Comparison of ENCODE assay signal across 8 cellular contexts in genomic region chr5:172714491-172715420, GRCh38. TPM values are rescaled to one million over a fixed set of nuclear protein-coding genes. Genes with fewer than 3 reads are reported as not detected.
DNase-seq lines count a peak whose midpoint lies in the region; ATAC-seq and TF ChIP-seq lines count a peak whose summit lies in the region.

No MANE protein-coding gene starts in this region.

- in situ Hi-C loops in Caki2 (cut with HindIII; ENCODE audit: low pct_unique_long_range_greater_than_20kb, low sequenced_read_pairs), result no loop called here

- no peak overlapping the region for H3K4me3 ChIP-seq in KMS-11 (IDR thresholded peaks at IDR 0.05; ENCODE audit: insufficient read depth, low read depth, low read length)
- H3K4me3 ChIP-seq in left ventricle myocardium inferior, result no peak overlapping the region

- no peak overlapping the region for H3K9ac ChIP-seq in KMS-11

- no peaks in the 10 kb centered on the region for H3K36me3 ChIP-seq in KMS-11 (ENCODE audit: insufficient read depth)
- no peaks in the 10 kb centered on the region for H3K36me3 ChIP-seq in left ventricle myocardium inferior

- no peaks in the 10 kb centered on the region for H3K9me3 ChIP-seq in left ventricle myocardium inferior (replicated peaks)

- H3K4me1 ChIP-seq in KMS-11 (ENCODE audit: low read depth, poor library complexity, severe bottlenecking) (peaks cover 3% of the 10 kb centered on the region), left ventricle myocardium inferior (peaks cover 52% of the 10 kb centered on the region)

- H3K27me3 ChIP-seq in KMS-11 (ENCODE audit: insufficient read depth, low read depth), result no peaks in the 10 kb centered on the region
- no peaks in the 10 kb centered on the region for H3K27me3 ChIP-seq in left ventricle myocardium inferior (ENCODE audit: low read depth)

- H4K20me1 ChIP-seq in KMS-11 (ENCODE audit: insufficient read depth), result no peaks in the 10 kb centered on the region

- peak overlapping the region; percentile 10; the same call in 1 of the 2 replicates for H2AFZ ChIP-seq in KMS-11 (ENCODE audit: low read depth)

- H3K4me2 ChIP-seq in KMS-11, result no peak overlapping the region

- intact Hi-C loops in left ventricle myocardium inferior (cut with micrococcal nuclease), result loop anchor here (5.0 kb wide), 1 partner anchor 218 kb away; no protein-coding TSS in a partner anchor

- H3K27ac ChIP-seq in KMS-11 (no peak overlapping the region), left ventricle myocardium inferior (replicated peaks) (peak overlapping the region; percentile 82)

- peak; percentile 63 for ATAC-seq in GM21367 (IDR thresholded peaks at IDR 0.05; ENCODE audit: unreplicated experiment)

- peak; percentile 73 for DNase-seq in Caki2 (ENCODE audit: low read depth)
- peak; percentile 69 for DNase-seq in SW480 (ENCODE audit: low spot score)
- DNase-seq in amniotic epithelial cell (ENCODE audit: low read depth), result peak; percentile 78
- DNase-seq in left ventricle myocardium inferior, result peak; percentile 82
- DNase-seq in retina, result peak; percentile 79
- DNase-seq in NCI-H2107 treated with DMSO at 0.1 percent for 48 hours (lab: John Stamatoyannopoulos, UW; ENCODE audit: unreplicated experiment), result no peak

- TF ChIP-seq CTCF in KMS-11 (conservative IDR thresholded peaks at IDR 0.05; ENCODE audit: low read depth, low read length) (peak; percentile 79), left ventricle myocardium inferior (IDR thresholded peaks at IDR 0.05; ENCODE audit: borderline replicate concordance) (peak; percentile 92)

- no peaks in the 10 kb centered on the region for H3K79me2 ChIP-seq in KMS-11 (ENCODE audit: insufficient read depth, low read depth)

RNA-seq across cellular contexts. Expression of gene DUSP1, which starts 56.2 kb away (rescaled TPM):
- total RNA-seq in Caki2 (2014; rRNA removed; shearing (Covaris generic); ENCODE audit: low replicate concordance), result 143 and 159 TPM in 2 replicates
- total RNA-seq in left ventricle myocardium inferior, result 85.0 TPM
